ENCODE assay signal across 11 cellular contexts in genomic region chr13:33186851-33187250, GRCh38.
DNase-seq lines count a peak whose midpoint lies in the region; ATAC-seq, FAIRE-seq and TF ChIP-seq lines count a peak whose summit lies in the region.
"Had no signal": no experiment of that assay in that cellular context is flagged by ENCODE, and none has a peak within 500 bp of the region (broad histone marks: within the 10 kb centered on the region; RNA-seq: fewer than 3 reads in every experiment).

No MANE protein-coding gene starts in this region.

- no peaks in the 10 kb centered on the region for H3K79me2 ChIP-seq in HepG2 (ENCODE audit: insufficient read depth, low read length)

- no peak for TF ChIP-seq POLR2A in HepG2 (IDR thresholded peaks at IDR 0.05; ENCODE audit: insufficient read depth in 1 of 2, low read depth in 2 of 2, low read length in 2 of 2)

- intact Hi-C loops in HepG2 (cut with micrococcal nuclease; ENCODE audit: unreplicated experiment) = no loop called here

- in situ Hi-C loops in astrocyte of the spinal cord (cut with HindIII; ENCODE audit: low sequenced_read_pairs) = no loop called here
- in situ Hi-C loops in HepG2 (cut with HindIII; ENCODE audit: extremely low pct_ligation_motif_present, low pct_unique_long_range_greater_than_20kb) = no loop called here

- FAIRE-seq in HepG2 (lab: Jason Lieb, UNC) = no peak

- DNase-seq in A172 (ENCODE audit: low spot score) (peak; percentile 64), astrocyte of the spinal cord (ENCODE audit: low read depth, low spot score) (peak; percentile 76), HepG2 (ENCODE audit: low spot score) (no peak), DMS114 treated with DMSO at 0.1 percent for 48 hours (lab: John Stamatoyannopoulos, UW; ENCODE audit: unreplicated experiment) (no peak)
- no peak for DNase-seq in activated naive CD4-positive, alpha-beta T cell treated with anti-CD3 and anti-CD28 coated beads, Interleukin-2, amount 50 U/mL, for 16 hours
- DNase-seq: CD8-positive, alpha-beta T cell; GOT3; NCI-H446 treated with DMSO at 0.1 percent for 48 hours had no signal

- no TSS peak for BruUV-seq in HepG2 (replicated peaks; lab: Mats Ljungman, UMichigan)

- H2AFZ ChIP-seq in HepG2 (ENCODE audit: low read length) = no peak overlapping the region

- no peaks in the 10 kb centered on the region for H3K36me3 ChIP-seq in HUES6 (ENCODE audit: control insufficient read depth, insufficient read depth, low read length)
- H3K36me3 ChIP-seq in HepG2 (replicated peaks in 1 of 2; ENCODE audit: control insufficient read depth in 1 of 2, insufficient read depth in 2 of 2, low read length in 2 of 2) = peaks cover 2 to 6% of the 10 kb centered on the region in 2 experiments; a peak in 3 of 5 replicates

- H3K27ac ChIP-seq in HUES6 (ENCODE audit: low read depth, low read length) (peak overlapping the region; percentile 23; the same call in 1 of the 2 replicates), HepG2 (ENCODE audit: extremely low read length, insufficient read depth, low read length) (no peak overlapping the region)

- WGBS in HepG2 (ENCODE audit: low lambda C conversion rate) = 93% methylated on average over 7 of the region's 7 CpGs

- POLR2A ChIA-PET in HepG2 (lab: Yijun Ruan, JAX) = no interaction called here

- ATAC-seq in HepG2 = no peak
- ATAC-seq in HG02884 (IDR thresholded peaks at IDR 0.05; ENCODE audit: unreplicated experiment) = no peak
- no peak for ATAC-seq in activated CD4-positive, CD25-positive, alpha-beta regulatory T cell treated with anti-CD3 and anti-CD28 coated beads, Interleukin-2, amount 50 U/mL, for 24 hours
- ATAC-seq: CD8-positive, alpha-beta T cell had no signal

- TF ChIP-seq CTCF in astrocyte of the spinal cord (IDR thresholded peaks at IDR 0.05; ENCODE audit: low read depth, low read length) = no peak
- no peak for TF ChIP-seq CTCF in HepG2 (CRISPR knock-in tag; IDR thresholded peaks at IDR 0.05)

- no peak for TF ChIP-seq EP300 in HepG2 (IDR thresholded peaks at IDR 0.05; ENCODE audit: low read depth in 2 of 2, low read length in 2 of 2)
- no peak for TF ChIP-seq EP300 in HepG2 (CRISPR knock-in tag; IDR thresholded peaks at IDR 0.05; ENCODE audit: borderline replicate concordance)

- H3K9ac ChIP-seq in HUES6 (ENCODE audit: low read length) (no peak overlapping the region), HepG2 (ENCODE audit: insufficient read depth, low read depth, low read length) (no peak overlapping the region)

- no peaks in the 10 kb centered on the region for H4K20me1 ChIP-seq in HepG2 (ENCODE audit: insufficient read depth, low read length)

- H3K9me3 ChIP-seq in HUES6 (ENCODE audit: control insufficient read depth, insufficient read depth, low read depth, low read length) (no peaks in the 10 kb centered on the region), HepG2 (ENCODE audit: low read length) (no peaks in the 10 kb centered on the region)

- CTCF ChIA-PET in HepG2 (lab: Yijun Ruan, JAX; ENCODE audit: low intra/inter-chr PET ratio, low total read pairs) = no interaction called here

- H3K27me3 ChIP-seq in HUES6 (ENCODE audit: control insufficient read depth, insufficient read depth, low read length) (peaks cover 12% of the 10 kb centered on the region; the same call in 1 of the 2 replicates), HepG2 (ENCODE audit: control insufficient read depth in 1 of 2, insufficient read depth in 2 of 2, low read length in 2 of 2) (no peaks in the 10 kb centered on the region)

- H3K4me1 ChIP-seq in HUES6 (ENCODE audit: control insufficient read depth, insufficient read depth, low read length) (peaks cover 20% of the 10 kb centered on the region), HepG2 (ENCODE audit: insufficient read depth, low read length) (peaks cover 9% of the 10 kb centered on the region)

- no peak for TF ChIP-seq RAD21 in HepG2 (CRISPR knock-in tag; IDR thresholded peaks at IDR 0.05)

- no peak overlapping the region for H3K4me3 ChIP-seq in HUES6 (ENCODE audit: low read depth, low read length)
- H3K4me3 ChIP-seq in astrocyte of the spinal cord (ENCODE audit: low read depth, low read length) = no peak overlapping the region
- H3K4me3 ChIP-seq in HepG2 (replicated peaks in 1 of 3; ENCODE audit: insufficient read depth in 1 of 3, low read depth in 2 of 3, low read length in 3 of 3) = no peak overlapping the region

- no peak overlapping the region for H3K4me2 ChIP-seq in HepG2 (ENCODE audit: low read depth, low read length)

TF ChIP-seq in HepG2, 621 proteins besides CTCF, POLR2A, EP300 and RAD21:
- no peak for TF ChIP-seq YEATS4 (CRISPR knock-in tag; IDR thresholded peaks at IDR 0.05; ENCODE audit: borderline replicate concordance)
- TF ChIP-seq RBM22 (optimal IDR thresholded peaks at IDR 0.05; ENCODE audit: low read length) = peak; percentile 71
- TF ChIP-seq ARHGAP35 (CRISPR knock-in tag; IDR thresholded peaks at IDR 0.05; ENCODE audit: borderline replicate concordance) = no peak

Comparison
In these comparisons a context has a peak if more than half of its experiments do, and no peak if none do; other contexts are left out.
1. DNase-seq: peak in A172 (single experiment) and astrocyte of the spinal cord (single experiment); none in HepG2 (single experiment), DMS114 treated with DMSO at 0.1 percent for 48 hours (single experiment) and activated naive CD4-positive, alpha-beta T cell treated with anti-CD3 and anti-CD28 coated beads, Interleukin-2, amount 50 U/mL, for 16 hours (single experiment).